In the genomic region with DNA sequence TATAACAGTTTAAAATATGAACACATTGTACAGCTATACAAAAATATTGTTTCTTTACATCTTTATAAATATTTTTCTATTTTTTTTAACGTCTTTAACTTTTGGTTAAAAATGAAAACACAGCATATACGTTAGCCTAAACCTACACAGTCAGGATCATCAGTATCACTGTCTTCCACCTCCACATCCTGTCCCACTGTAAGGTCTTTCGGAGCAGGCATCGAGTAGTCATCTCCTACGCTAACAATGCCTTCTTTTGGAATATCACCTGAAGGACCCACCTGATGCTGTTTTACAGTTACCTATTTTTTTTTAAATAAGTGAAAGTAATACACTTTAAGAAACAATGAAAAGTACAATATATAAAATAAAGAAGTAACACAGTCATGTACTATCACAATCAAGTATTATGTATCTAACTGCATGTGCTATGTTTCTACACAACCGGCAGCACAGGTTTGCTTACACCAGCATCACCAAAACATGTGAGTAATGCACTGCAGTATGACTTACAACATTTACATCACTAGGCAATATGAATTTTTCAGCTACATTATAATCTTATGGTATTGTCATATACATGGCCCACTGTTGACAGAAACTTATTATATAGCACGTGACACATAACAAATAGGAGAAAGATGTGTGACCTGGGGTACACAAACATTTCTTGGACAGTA, we compare ENCODE assay signal across 11 cellular contexts.
DNase-seq lines count a peak whose midpoint lies in the region; ATAC-seq, FAIRE-seq and TF ChIP-seq lines count a peak whose summit lies in the region.
"Had no signal": no experiment of that assay in that cellular context is flagged by ENCODE, and none has a peak within 500 bp of the region (broad histone marks: within the 10 kb centered on the region; RNA-seq: fewer than 3 reads in every experiment).

No MANE protein-coding gene starts in this region.

- no peaks in the 10 kb centered on the region for H3K79me2 ChIP-seq in keratinocyte (ENCODE audit: control insufficient read depth, insufficient read depth, low read length)

- H3K9me3 ChIP-seq in keratinocyte (ENCODE audit: control insufficient read depth, low read depth, low read length) (no peaks in the 10 kb centered on the region), heart left ventricle (peaks cover 0 to 16% (median 0%) of the 10 kb centered on the region in 12 donors), SJCRH30 (replicated peaks) (no peaks in the 10 kb centered on the region)

- peak overlapping the region; percentile 29 for H3K4me2 ChIP-seq in keratinocyte (ENCODE audit: control insufficient read depth, extremely low read depth, insufficient read depth, low read depth, low read length)

- no peak for TF ChIP-seq POLR2A in heart left ventricle (IDR thresholded peaks at IDR 0.05)

- no peak overlapping the region for H3K4me3 ChIP-seq in keratinocyte (ENCODE audit: control insufficient read depth in 2 of 3, extremely low read depth in 1 of 3, insufficient read depth in 2 of 3, low read depth in 1 of 3, low read length in 3 of 3)
- no peak overlapping the region for H3K4me3 ChIP-seq in heart left ventricle
- H3K4me3 ChIP-seq in SJCRH30: no peak overlapping the region

- H3K27me3 ChIP-seq in keratinocyte (ENCODE audit: control insufficient read depth, extremely low read depth, insufficient read depth, low read length) (no peaks in the 10 kb centered on the region), heart left ventricle (no peaks in the 10 kb centered on the region), SJCRH30 (no peaks in the 10 kb centered on the region)

- H3K4me1 ChIP-seq in keratinocyte (ENCODE audit: control insufficient read depth, extremely low read depth, insufficient read depth, low read length) (peaks cover 23% of the 10 kb centered on the region), heart left ventricle (peaks cover 0 to 29% (median 0%) of the 10 kb centered on the region in 12 donors), SJCRH30 (no peaks in the 10 kb centered on the region)

- H3K27me3 Mint-ChIP-seq in activated CD8-positive, alpha-beta T cell treated with anti-CD3 and anti-CD28 coated beads for 36 hours: no peaks in the 10 kb centered on the region

- H3K36me3 Mint-ChIP-seq in activated CD8-positive, alpha-beta T cell treated with anti-CD3 and anti-CD28 coated beads for 36 hours (ENCODE audit: low read depth): peaks cover 24% of the 10 kb centered on the region

- H3K36me3 ChIP-seq in keratinocyte (ENCODE audit: control insufficient read depth in 2 of 2, extremely low read depth in 1 of 2, insufficient read depth in 2 of 2, low read length in 2 of 2) (no peaks in the 10 kb centered on the region), heart left ventricle (peaks cover 0 to 4% (median 0%) of the 10 kb centered on the region in 9 donors), SJCRH30 (peaks cover 5% of the 10 kb centered on the region; the same call in 1 of the 2 replicates)

- peak; percentile 39 for DNase-seq in activated CD8-positive, alpha-beta T cell treated with anti-CD3 and anti-CD28 coated beads for 36 hours
- DNase-seq in keratinocyte (ENCODE audit: low read depth, low spot score): no peak
- no peak for DNase-seq in heart left ventricle
- DNase-seq in SJCRH30: no peak
- DNase-seq: activated gamma-delta T cell treated with Interleukin-2 at 50 U/mL for 16 hours, islet precursor cell had no signal

- no peak for FAIRE-seq in keratinocyte (lab: Jason Lieb, UNC)

- POLR2A ChIA-PET in activated CD8-positive, alpha-beta T cell treated with anti-CD3 and anti-CD28 coated beads for 36 hours (lab: Charles Lee): no interaction called here

- CTCF ChIA-PET in activated CD8-positive, alpha-beta T cell treated with anti-CD3 and anti-CD28 coated beads for 36 hours (lab: Charles Lee): no interaction called here

- peaks cover 4% of the 10 kb centered on the region for H3K9me3 Mint-ChIP-seq in activated CD8-positive, alpha-beta T cell treated with anti-CD3 and anti-CD28 coated beads for 36 hours

- no peaks in the 10 kb centered on the region for H3K9me1 ChIP-seq in keratinocyte (ENCODE audit: control insufficient read depth, extremely low read depth, insufficient read depth, low read length)

- H3K27ac ChIP-seq in keratinocyte (ENCODE audit: control insufficient read depth, insufficient read depth, low read length): peak overlapping the region; percentile 46
- H3K27ac ChIP-seq in heart left ventricle: peak overlapping the region in 1 of 12 donors; percentile 37
- no peak overlapping the region for H3K27ac ChIP-seq in SJCRH30

- H2AFZ ChIP-seq in keratinocyte (ENCODE audit: control insufficient read depth, low read length): no peak overlapping the region

- WGBS in heart left ventricle, 4 donors: 94 to 96% (median 95%) methylated on average over 7 of the region's 7 CpGs

- dilution Hi-C loops in keratinocyte (cut with MboI; ENCODE audit: extremely low pct_ligation_motif_present, low sequenced_read_pairs): no loop called here

- H3K4me1 Mint-ChIP-seq in activated CD8-positive, alpha-beta T cell treated with anti-CD3 and anti-CD28 coated beads for 36 hours (ENCODE audit: low read depth): peaks cover 40% of the 10 kb centered on the region

- ATAC-seq in GM18511 (IDR thresholded peaks at IDR 0.05; ENCODE audit: unreplicated experiment): peak; percentile 26
- ATAC-seq in HG02885 (IDR thresholded peaks at IDR 0.05; ENCODE audit: poor library complexity, unreplicated experiment): peak; percentile 18
- peak; percentile 60 for ATAC-seq in activated CD8-positive, alpha-beta T cell treated with anti-CD3 and anti-CD28 coated beads for 36 hours
- ATAC-seq in HG03108 (IDR thresholded peaks at IDR 0.05; ENCODE audit: unreplicated experiment): no peak
- ATAC-seq in heart left ventricle: no peak
- no peak for ATAC-seq in GM18858 (IDR thresholded peaks at IDR 0.05; ENCODE audit: unreplicated experiment)
- ATAC-seq: Panc1 had no signal

- H4K20me1 ChIP-seq in keratinocyte (ENCODE audit: control insufficient read depth, extremely low read depth, insufficient read depth, low read length): no peaks in the 10 kb centered on the region

- H3K27ac Mint-ChIP-seq in activated CD8-positive, alpha-beta T cell treated with anti-CD3 and anti-CD28 coated beads for 36 hours: peak overlapping the region; percentile 86

- intact Hi-C loops in activated CD8-positive, alpha-beta T cell treated with anti-CD3 and anti-CD28 coated beads for 36 hours (cut with micrococcal nuclease): no loop called here
- intact Hi-C loops in heart left ventricle (cut with DNase I): no loop called here

- TF ChIP-seq CTCF in activated CD8-positive, alpha-beta T cell treated with anti-CD3 and anti-CD28 coated beads for 36 hours (IDR thresholded peaks at IDR 0.05): no peak
- no peak for TF ChIP-seq CTCF in keratinocyte (optimal IDR thresholded peaks at IDR 0.05 in 1 of 3, IDR thresholded peaks at IDR 0.05 in 1 of 3, conservative IDR thresholded peaks at IDR 0.05 in 1 of 3; ENCODE audit: extremely low read depth in 1 of 3, insufficient read depth in 2 of 3, low read length in 3 of 3)
- no peak for TF ChIP-seq CTCF in heart left ventricle (IDR thresholded peaks at IDR 0.05)

- H3K9ac ChIP-seq in keratinocyte (ENCODE audit: control insufficient read depth, extremely low read depth, insufficient read depth, low read length): no peak overlapping the region

- no peak overlapping the region for H3K4me3 Mint-ChIP-seq in activated CD8-positive, alpha-beta T cell treated with anti-CD3 and anti-CD28 coated beads for 36 hours

Comparison
In these comparisons a context has a peak if more than half of its experiments do, and no peak if none do; other contexts are left out.
1. ATAC-seq: peak in GM18511 (single experiment), HG02885 (single experiment) and activated CD8-positive, alpha-beta T cell treated with anti-CD3 and anti-CD28 coated beads for 36 hours (single experiment); none in HG03108 (single experiment), heart left ventricle (0 of 4) and GM18858 (single experiment).